In genomic region chr19:58361900-58362271, GRCh38 we compare ENCODE assay signal across 8 cellular contexts. TPM values are rescaled to one million over a fixed set of nuclear protein-coding genes. Genes with fewer than 3 reads are reported as not detected.
DNase-seq lines count a peak whose midpoint lies in the region; ATAC-seq and TF ChIP-seq lines count a peak whose summit lies in the region.

No MANE protein-coding gene starts in this region.

- intact Hi-C loops in Panc1 (cut with micrococcal nuclease; ENCODE audit: unreplicated experiment), result no loop called here
- intact Hi-C loops in ascending aorta (cut with DNase I), result loop anchor here (1.0 kb wide), 5 partner anchors 19 to 157 kb away; partner anchors contain the start of genes ERVK3-1, RPS5, ZBTB45 and ZNF837

- DNase-seq in activated CD4-positive, CD25-positive, alpha-beta regulatory T cell (lab: John Stamatoyannopoulos, UW), result no peak
- peak; percentile 35 for DNase-seq in Panc1 (ENCODE audit: low read depth, low spot score)
- peak in 1 of 2 donors; percentile 72 for DNase-seq in ascending aorta (ENCODE audit: low spot score in 2 of 2)
- peak; percentile 68 for DNase-seq in iPS-NIHi11 (ENCODE audit: low spot score)
- DNase-seq in stimulated activated CD4-positive, alpha-beta T cell treated with anti-CD3 and anti-CD28 coated beads, Interleukin-15, amount 100 ng/mL, for 24 hours, result peak; percentile 73

- H3K9me3 ChIP-seq in Panc1 (ENCODE audit: control insufficient read depth, insufficient read depth, low read depth, low read length), result no peaks in the 10 kb centered on the region
- H3K9me3 ChIP-seq in ascending aorta, result no peaks in the 10 kb centered on the region

- H3K36me3 ChIP-seq in Panc1 (ENCODE audit: control insufficient read depth, insufficient read depth, low read length) (no peaks in the 10 kb centered on the region), ascending aorta (no peaks in the 10 kb centered on the region)

- CTCF ChIA-PET in Panc1 (lab: Charles Lee), result no interaction called here

- H3K27ac ChIP-seq in Panc1 (ENCODE audit: low read length) (peak overlapping the region; percentile 96), ascending aorta (peak overlapping the region; percentile 86 to 94)

- BruUV-seq in Panc1 (replicated peaks; lab: Mats Ljungman, UMichigan), result TSS peak; percentile 94

- TF ChIP-seq CTCF in Panc1 (IDR thresholded peaks at IDR 0.05) (no peak), ascending aorta (IDR thresholded peaks at IDR 0.05) (no peak)

- ATAC-seq in activated CD4-positive, CD25-positive, alpha-beta regulatory T cell treated with anti-CD3 and anti-CD28 coated beads, Interleukin-2, amount 50 U/mL, for 24 hours, result peak; percentile 6 to 7
- peak; percentile 7 for ATAC-seq in HG03108 (IDR thresholded peaks at IDR 0.05; ENCODE audit: unreplicated experiment)
- peak; percentile 45 for ATAC-seq in Panc1
- no peak for ATAC-seq in HG02642 (IDR thresholded peaks at IDR 0.05; ENCODE audit: poor library complexity, unreplicated experiment)

- H3K4me1 ChIP-seq in Panc1 (ENCODE audit: control insufficient read depth, insufficient read depth, low read length) (peaks cover 6% of the 10 kb centered on the region; the same call in 1 of the 2 replicates), ascending aorta (peaks cover 0 to 7% of the 10 kb centered on the region in 2 donors)

- POLR2A ChIA-PET in Panc1 (lab: Charles Lee), result interaction anchor here (0.5 to 3.0 kb wide), 9 partner anchors 10 to 164 kb away, joined by 3 to 16 read pairs (median 3); partner anchors contain the start of gene ZBTB45

- H3K4me3 ChIP-seq in Panc1 (ENCODE audit: low read depth in 2 of 2, low read length in 2 of 2) (peak overlapping the region; percentile 60 to 95), ascending aorta (peak overlapping the region; percentile 67 to 74)

- in situ Hi-C loops in Panc1 (cut with HindIII; ENCODE audit: low pct_unique_long_range_greater_than_20kb, low sequenced_read_pairs), result no loop called here

- H3K27me3 ChIP-seq in Panc1 (ENCODE audit: control insufficient read depth, insufficient read depth, low read length) (no peaks in the 10 kb centered on the region), ascending aorta (no peaks in the 10 kb centered on the region)

RNA-seq across cellular contexts. Expression of gene ZNF497, which starts 0.7 kb away (rescaled TPM):
- 1.9 TPM for total RNA-seq in Panc1 (2021; ENCODE audit: unreplicated experiment)
- polyA plus RNA-seq in Panc1 (2012; ENCODE audit: insufficient read length), result 4.0 TPM
- not detected for total RNA-seq in ascending aorta

RNA-seq across cellular contexts. Expression of gene A1BG, which starts 8.6 kb away (rescaled TPM):
- 47.4 TPM for total RNA-seq in Panc1 (2021; ENCODE audit: unreplicated experiment)
- polyA plus RNA-seq in Panc1 (2012; ENCODE audit: insufficient read length), result 114 TPM
- total RNA-seq in ascending aorta, result 0.32 TPM

RNA-seq across cellular contexts. Expression of gene ZNF837, which starts 18.9 kb away (rescaled TPM):
- total RNA-seq in Panc1 (2021; ENCODE audit: unreplicated experiment), result 1.6 TPM
- 3.7 TPM for polyA plus RNA-seq in Panc1 (2012; ENCODE audit: insufficient read length)
- not detected for total RNA-seq in ascending aorta

RNA-seq across cellular contexts. Expression of gene RPS5, which starts 25.2 kb away (rescaled TPM):
- 1,487 TPM for total RNA-seq in Panc1 (2021; ENCODE audit: unreplicated experiment)
- polyA plus RNA-seq in Panc1 (2012; ENCODE audit: insufficient read length), result 2,835 TPM
- 1,483 TPM for total RNA-seq in ascending aorta

RNA-seq across cellular contexts. Expression of gene RNF225, which starts 33.6 kb away (rescaled TPM):
- 1.6 TPM for total RNA-seq in Panc1 (2021; ENCODE audit: unreplicated experiment)
- polyA plus RNA-seq in Panc1 (2012; ENCODE audit: insufficient read length), result 0.23 TPM
- not detected for total RNA-seq in ascending aorta

Comparison
In these comparisons a context has a peak if more than half of its experiments do, and no peak if none do; other contexts are left out.
1. DNase-seq: peak in Panc1 (single experiment), iPS-NIHi11 (single experiment) and stimulated activated CD4-positive, alpha-beta T cell treated with anti-CD3 and anti-CD28 coated beads, Interleukin-15, amount 100 ng/mL, for 24 hours (single experiment); none in activated CD4-positive, CD25-positive, alpha-beta regulatory T cell (0 of 4).
2. RNA of gene A1BG, which starts 8.6 kb away (total RNA-seq): 47.4 TPM in Panc1 (single experiment); 0.32 TPM in ascending aorta (single experiment); every median in the first group is over 10 times any median in the second.